In genomic region chr1:117051224-117052064, GRCh38 we compare ENCODE assay signal across 8 cellular contexts. TPM values are rescaled to one million over a fixed set of nuclear protein-coding genes. Genes with fewer than 3 reads are reported as not detected.
DNase-seq lines count a peak whose midpoint lies in the region; ATAC-seq and TF ChIP-seq lines count a peak whose summit lies in the region.

No MANE protein-coding gene starts in this region.

- H3K9me3 Mint-ChIP-seq in effector memory CD8-positive, alpha-beta T cell: no peaks in the 10 kb centered on the region

- H3K4me3 Mint-ChIP-seq in effector memory CD8-positive, alpha-beta T cell: peak overlapping the region; percentile 65 to 68

- H2AFZ ChIP-seq in SU-DHL-6 (ENCODE audit: low read depth, low read length, severe bottlenecking): peak overlapping the region; percentile 7

- ATAC-seq in GM18909 (IDR thresholded peaks at IDR 0.05; ENCODE audit: poor library complexity, unreplicated experiment) (peak; percentile 86), HG02981 (IDR thresholded peaks at IDR 0.05; ENCODE audit: unreplicated experiment) (peak; percentile 81)
- ATAC-seq in effector memory CD8-positive, alpha-beta T cell (replicated peaks): peak; percentile 72

- 18 to 33% (median 24%) methylated on average over 8 of the region's 8 CpGs for WGBS in spleen, 5 donors
- WGBS in adrenal gland, 4 donors: 41 to 70% (median 51%) methylated on average over 8 of the region's 8 CpGs

- H3K9ac ChIP-seq in SU-DHL-6 (ENCODE audit: low read length): peak overlapping the region; percentile 28

- H3K36me3 ChIP-seq in SU-DHL-6 (ENCODE audit: low read length) (no peaks in the 10 kb centered on the region), spleen (no peaks in the 10 kb centered on the region), adrenal gland (replicated peaks in 1 of 2) (no peaks in the 10 kb centered on the region)

- TF ChIP-seq CTCF in SU-DHL-6 (IDR thresholded peaks at IDR 0.05; ENCODE audit: insufficient read depth, low read length, poor library complexity, severe bottlenecking) (no peak), spleen (IDR thresholded peaks at IDR 0.05 in 8 of 11, conservative IDR thresholded peaks at IDR 0.05 in 3 of 11) (no peak), adrenal gland (IDR thresholded peaks at IDR 0.05) (no peak)

- H3K4me1 ChIP-seq in spleen (peaks cover 17 to 53% (median 41%) of the 10 kb centered on the region in 6 donors), adrenal gland (replicated peaks in 1 of 2) (no peaks in the 10 kb centered on the region)

- no peak overlapping the region for H3K4me3 ChIP-seq in SU-DHL-6 (ENCODE audit: insufficient read depth, low read length, poor library complexity, severe bottlenecking)
- peak overlapping the region in 3 of 8 donors; percentile 7 to 35 (median 9) for H3K4me3 ChIP-seq in spleen
- no peak overlapping the region for H3K4me3 ChIP-seq in adrenal gland

- H3K79me2 ChIP-seq in SU-DHL-6 (ENCODE audit: insufficient read depth, low read length): no peaks in the 10 kb centered on the region

- no peaks in the 10 kb centered on the region for H3K9me2 ChIP-seq in SU-DHL-6 (replicated peaks; ENCODE audit: insufficient read depth, low read length)

- peaks cover 13 to 16% of the 10 kb centered on the region in 2 donors for H3K4me1 Mint-ChIP-seq in effector memory CD8-positive, alpha-beta T cell (ENCODE audit: low read depth in 2 of 2)

- no peaks in the 10 kb centered on the region for H3F3A ChIP-seq in SU-DHL-6 (ENCODE audit: insufficient read depth)

- TF ChIP-seq POLR2A in spleen (IDR thresholded peaks at IDR 0.05): no peak
- TF ChIP-seq POLR2A in adrenal gland (IDR thresholded peaks at IDR 0.05): no peak

- no peaks in the 10 kb centered on the region for H3K27me3 ChIP-seq in SU-DHL-6 (ENCODE audit: low read length)
- no peaks in the 10 kb centered on the region for H3K27me3 ChIP-seq in spleen (replicated peaks in 1 of 7)
- no peaks in the 10 kb centered on the region for H3K27me3 ChIP-seq in adrenal gland

- intact Hi-C loops in spleen (cut with DNase I; ENCODE audit: low total_unique reads): loop anchor here (10.0 kb wide), 1 partner anchor 197 kb away; no protein-coding TSS in a partner anchor
- intact Hi-C loops in adrenal gland (cut with DNase I): loop anchor here (10.0 kb wide), 3 partner anchors 137 to 317 kb away; no protein-coding TSS in a partner anchor

- peak overlapping the region; percentile 65 to 91 for H3K27ac Mint-ChIP-seq in effector memory CD8-positive, alpha-beta T cell

- H3K27ac ChIP-seq in SU-DHL-6 (ENCODE audit: low read depth, low read length) (no peak overlapping the region; the same call in 1 of the 2 replicates), spleen (peak overlapping the region; percentile 32 to 81 (median 58)), substantia nigra (ENCODE audit: low read depth, low read length, poor library complexity, severe bottlenecking) (no peak overlapping the region), adrenal gland (no peak overlapping the region)

- no peaks in the 10 kb centered on the region for H3K9me3 ChIP-seq in SU-DHL-6 (ENCODE audit: insufficient read depth, low read length)
- no peaks in the 10 kb centered on the region for H3K9me3 ChIP-seq in spleen
- no peaks in the 10 kb centered on the region for H3K9me3 ChIP-seq in adrenal gland (replicated peaks in 1 of 3)

- H3K27me3 Mint-ChIP-seq in effector memory CD8-positive, alpha-beta T cell: no peaks in the 10 kb centered on the region

- H3K4me2 ChIP-seq in SU-DHL-6 (ENCODE audit: low read depth, low read length, poor library complexity, severe bottlenecking): peak overlapping the region; percentile 39

- no peaks in the 10 kb centered on the region for H4K20me1 ChIP-seq in SU-DHL-6 (ENCODE audit: low read depth, low read length)

- H3K36me3 Mint-ChIP-seq in effector memory CD8-positive, alpha-beta T cell (ENCODE audit: insufficient read depth): no peaks in the 10 kb centered on the region

- no peak for DNase-seq in effector memory CD8-positive, alpha-beta T cell
- peak; percentile 82 for DNase-seq in spleen
- no peak for DNase-seq in substantia nigra (lab: John Stamatoyannopoulos, UW)
- DNase-seq in adrenal gland: no peak
- DNase-seq in NCI-H774 (lab: John Stamatoyannopoulos, UW): no peak

RNA-seq across cellular contexts. Expression of gene TTF2, which starts 8.7 kb away (rescaled TPM):
- total RNA-seq in spleen (10 to 100 TPM; 16.8 to 36.1 (median 25.4) TPM), adrenal gland (10 to 100 TPM; 10.3 to 26.3 (median 21.0) TPM)
- polyA plus RNA-seq in spleen (1 to 10 TPM; 4.8 to 7.0 (median 5.2) TPM), adrenal gland (10 to 100 TPM in 1 of 3 donors, 1 to 10 TPM in 2; 3.5 to 15.0 (median 3.9) TPM)

RNA-seq across cellular contexts. Expression of gene CD101, which starts 49.9 kb away (rescaled TPM):
- total RNA-seq in spleen (10 to 100 TPM in 2 of 7 donors, 1 to 10 TPM in 5; 3.7 to 15.9 (median 9.3) TPM), adrenal gland (1 to 10 TPM in 6 of 8 donors, under 1 TPM in 2; 0.47 to 2.9 (median 1.5) TPM)
- polyA plus RNA-seq in spleen (1 to 10 TPM; 1.0 to 7.6 (median 1.9) TPM), adrenal gland (1 to 10 TPM; 1.8 to 7.5 (median 6.1) TPM)

Comparison
In these comparisons a context has a peak if more than half of its experiments do, and no peak if none do; other contexts are left out.
1. H3K27ac ChIP-seq: peak in spleen (8 of 8); none in SU-DHL-6 (single experiment), substantia nigra (single experiment) and adrenal gland (0 of 5).
2. Peak in every context shown above with its lines, with median percentiles within 50 percentile points of each other: ATAC-seq.